ENCODE assay signal across 6 cellular contexts in genomic region chr3:69609566-69609965, GRCh38.
A peak's percentile ranks its signal among the peaks of the same experiment; 100 is the strongest.
DNase-seq lines count a peak whose midpoint lies in the region; TF ChIP-seq lines count a peak whose summit lies in the region.
"Not testable (repeated sequence)": the region's sequence is repeated elsewhere in the genome, so short reads cannot be mapped to it uniquely, and the experiment has no call there.

No MANE protein-coding gene starts in this region.

- H3K27ac ChIP-seq in mesendoderm (ENCODE audit: low read depth, low read length); neural progenitor cell: not testable (repeated sequence)

- H3K4me1 Mint-ChIP-seq in neural progenitor cell = peaks cover 29% of the 10 kb centered on the region

- H3K4me2 ChIP-seq in mesendoderm (ENCODE audit: low read length); neural progenitor cell: not testable (repeated sequence)

- not testable (repeated sequence) for H3K79me1 ChIP-seq in mesendoderm (ENCODE audit: low read length)

- in situ Hi-C loops in HAP-1 (cut with MboI; ENCODE audit: low sequenced_read_pairs) = not testable (repeated sequence)

- H2BK120ac ChIP-seq in mesendoderm (ENCODE audit: low read depth, low read length) = not testable (repeated sequence)

- H3K4ac ChIP-seq in mesendoderm (ENCODE audit: low read depth, low read length) = not testable (repeated sequence)

- H3F3A ChIP-seq in neural progenitor cell (ENCODE audit: low read depth) = peaks cover 21% of the 10 kb centered on the region

- not testable (repeated sequence) for H3K18ac ChIP-seq in mesendoderm (ENCODE audit: low read length)

- peaks cover 41% of the 10 kb centered on the region for H3K27me3 Mint-ChIP-seq in neural progenitor cell (ENCODE audit: insufficient read depth, low read depth)

- not testable (repeated sequence) for H3K36me3 ChIP-seq in HAP-1 (replicated peaks); mesendoderm (ENCODE audit: control insufficient read depth, insufficient read depth, low read length); neural progenitor cell

- not testable (repeated sequence) for H3K4me3 Mint-ChIP-seq in neural progenitor cell

- not testable (repeated sequence) for H2BK5ac ChIP-seq in mesendoderm (ENCODE audit: low read length)

- H2BK15ac ChIP-seq in mesendoderm (replicated peaks; ENCODE audit: low read depth) = not testable (repeated sequence)

- H4K20me1 ChIP-seq in neural progenitor cell (ENCODE audit: low read depth) = not testable (repeated sequence)

- not testable (repeated sequence) for H3K4me1 ChIP-seq in HAP-1; mesendoderm (ENCODE audit: control insufficient read depth, low read depth, low read length)
- H3K4me1 ChIP-seq in neural progenitor cell = peaks cover 34% of the 10 kb centered on the region

- peak; percentile 14 for DNase-seq in Ammon's horn (ENCODE audit: low spot score)
- DNase-seq in HAP-1 (ENCODE audit: low spot score in 2 of 2) = peak; percentile 50 to 73
- peak; percentile 55 for DNase-seq in foreskin melanocyte
- DNase-seq in mesendoderm = peak; percentile 13
- DNase-seq in neural progenitor cell (ENCODE audit: low spot score) = not testable (repeated sequence)
- peak; percentile 10 for DNase-seq in putamen (ENCODE audit: low spot score)

- not testable (repeated sequence) for H3K79me2 ChIP-seq in mesendoderm (ENCODE audit: control insufficient read depth, insufficient read depth, low read length); neural progenitor cell (ENCODE audit: low read depth)

- H3K56ac ChIP-seq in mesendoderm (ENCODE audit: low read length) = not testable (repeated sequence)

- not testable (repeated sequence) for H3K23ac ChIP-seq in mesendoderm (ENCODE audit: low read length)

- H3K36me3 Mint-ChIP-seq in neural progenitor cell = not testable (repeated sequence)

- H3K4me3 ChIP-seq in HAP-1; mesendoderm (ENCODE audit: low read length); neural progenitor cell: not testable (repeated sequence)

- not testable (repeated sequence) for H2AK5ac ChIP-seq in mesendoderm (ENCODE audit: low read length)

- not testable (repeated sequence) for H4K8ac ChIP-seq in mesendoderm (ENCODE audit: low read depth, low read length)

- not testable (repeated sequence) for H3K9me3 ChIP-seq in HAP-1; neural progenitor cell (ENCODE audit: low read depth)

- peaks cover 19% of the 10 kb centered on the region for H3K9me3 Mint-ChIP-seq in neural progenitor cell

- not testable (repeated sequence) for TF ChIP-seq CTCF in neural progenitor cell (IDR thresholded peaks at IDR 0.05)

- H3K27me3 ChIP-seq in HAP-1 (ENCODE audit: low read depth); mesendoderm (ENCODE audit: insufficient read depth, low read length, poor library complexity); neural progenitor cell: not testable (repeated sequence)

- not testable (repeated sequence) for H4K5ac ChIP-seq in mesendoderm (ENCODE audit: low read length)

- not testable (repeated sequence) for H3K9ac ChIP-seq in mesendoderm (ENCODE audit: low read length); neural progenitor cell

- H3K27ac Mint-ChIP-seq in neural progenitor cell = peak overlapping the region; percentile 48

- no CpG with 5 or more reads among the region's 1 CpG for WGBS in mesendoderm (ENCODE audit: extremely low coverage, insufficient coverage, low lambda C conversion rate)

- H2AFZ ChIP-seq in neural progenitor cell (replicated peaks) = not testable (repeated sequence)
